In genomic region chr11:67357831-67358555, GRCh38 we compare ENCODE assay signal across 11 cellular contexts. TPM values are rescaled to one million over a fixed set of nuclear protein-coding genes. Genes with fewer than 3 reads are reported as not detected.
DNase-seq lines count a peak whose midpoint lies in the region; ATAC-seq and TF ChIP-seq lines count a peak whose summit lies in the region.
"Had no signal": no experiment of that assay in that cellular context is flagged by ENCODE, and none has a peak within 500 bp of the region (broad histone marks: within the 10 kb centered on the region; RNA-seq: fewer than 3 reads in every experiment).

No MANE protein-coding gene starts in this region.

- H2AFZ ChIP-seq in PC-9 = no peak overlapping the region

- H3K79me2 ChIP-seq in PC-9 (ENCODE audit: low read depth) = peaks cover 14% of the 10 kb centered on the region

- CTCF ChIA-PET in Calu3 (lab: Charles Lee) (interaction anchor here (0.6 to 3.6 kb wide), 5 partner anchors 13 to 91 kb away, joined by 3 to 36 read pairs (median 12); partner anchors contain the start of gene CLCF1), PC-9 (lab: Charles Lee) (interaction anchor here (0.6 to 3.6 kb wide), 5 partner anchors 8 to 788 kb away, joined by 3 to 174 read pairs (median 6); partner anchors contain the start of gene RAD9A)

- TF ChIP-seq POLR2A in sigmoid colon (IDR thresholded peaks at IDR 0.05) = no peak
- no peak for TF ChIP-seq POLR2A in adrenal gland (IDR thresholded peaks at IDR 0.05)

- H3K9me3 ChIP-seq in PC-9 (ENCODE audit: insufficient read depth, low read depth) (no peaks in the 10 kb centered on the region), sigmoid colon (no peaks in the 10 kb centered on the region), adrenal gland (replicated peaks in 1 of 3) (no peaks in the 10 kb centered on the region)
- H3K9me3 ChIP-seq: SJSA1 had no signal

- peak overlapping the region; percentile 97 for H3K4me2 ChIP-seq in PC-9

- peak overlapping the region; percentile 90 for H3K27ac ChIP-seq in PC-9
- H3K27ac ChIP-seq in sigmoid colon = peak overlapping the region; percentile 95 to 100 (median 98)
- peak overlapping the region in 1 of 5 donors; percentile 99 for H3K27ac ChIP-seq in adrenal gland
- H3K27ac ChIP-seq: SJSA1 had no signal

- 0 out of 2 replicates have a peak, but pooled peaks cover 3% of the 10 kb centered on the region for H4K20me1 ChIP-seq in PC-9 (ENCODE audit: insufficient read depth)

- TF ChIP-seq EP300 in sigmoid colon (IDR thresholded peaks at IDR 0.05) = no peak

- no peaks in the 10 kb centered on the region for H3K9me2 ChIP-seq in PC-9 (ENCODE audit: insufficient read depth)

- H3K27ac Mint-ChIP-seq in Calu3 (ENCODE audit: unreplicated experiment) = peak overlapping the region; percentile 89
- no peak overlapping the region for H3K27ac Mint-ChIP-seq in activated T-cell treated with anti-CD3 and anti-CD28 coated beads, Interleukin-2, amount 50 U/mL, for 24 hours
- H3K27ac Mint-ChIP-seq: activated CD4-positive, alpha-beta T cell treated with anti-CD3 and anti-CD28 coated beads, Interleukin-2, amount 10 ng/mL, durations not matched to agents 24 days and 14 days had no signal

- H3K9me3 Mint-ChIP-seq in Calu3 (ENCODE audit: low read depth, unreplicated experiment) = no peaks in the 10 kb centered on the region
- H3K9me3 Mint-ChIP-seq in activated T-cell treated with anti-CD3 and anti-CD28 coated beads, Interleukin-2, amount 50 U/mL, for 24 hours = no peaks in the 10 kb centered on the region
- H3K9me3 Mint-ChIP-seq: activated CD4-positive, alpha-beta T cell treated with anti-CD3 and anti-CD28 coated beads, Interleukin-2, amount 10 ng/mL, durations not matched to agents 24 days and 14 days had no signal

- H3K27me3 Mint-ChIP-seq in Calu3 (ENCODE audit: unreplicated experiment) = no peaks in the 10 kb centered on the region
- H3K27me3 Mint-ChIP-seq in activated T-cell treated with anti-CD3 and anti-CD28 coated beads, Interleukin-2, amount 50 U/mL, for 24 hours = no peaks in the 10 kb centered on the region

- no peaks in the 10 kb centered on the region for H3K36me3 ChIP-seq in PC-9 (ENCODE audit: low read depth)
- H3K36me3 ChIP-seq in sigmoid colon = no peaks in the 10 kb centered on the region
- no peaks in the 10 kb centered on the region for H3K36me3 ChIP-seq in adrenal gland (replicated peaks in 1 of 2)
- H3K36me3 ChIP-seq: SJSA1 had no signal

- H3K27me3 ChIP-seq in PC-9 (ENCODE audit: insufficient read depth, low read depth) (no peaks in the 10 kb centered on the region), sigmoid colon (no peaks in the 10 kb centered on the region), adrenal gland (no peaks in the 10 kb centered on the region)
- H3K27me3 ChIP-seq: SJSA1 had no signal

- peaks cover 33% of the 10 kb centered on the region for H3K36me3 Mint-ChIP-seq in Calu3 (ENCODE audit: insufficient read depth, unreplicated experiment)
- H3K36me3 Mint-ChIP-seq in activated T-cell treated with anti-CD3 and anti-CD28 coated beads, Interleukin-2, amount 50 U/mL, for 24 hours (ENCODE audit: low read depth) = peaks cover 4% of the 10 kb centered on the region

- TF ChIP-seq CTCF in Calu3 (IDR thresholded peaks at IDR 0.05; ENCODE audit: unreplicated experiment) (no peak), PC-9 (conservative IDR thresholded peaks at IDR 0.05) (no peak), epithelial cell of proximal tubule (conservative IDR thresholded peaks at IDR 0.05; ENCODE audit: low read depth, low read length) (no peak), sigmoid colon (IDR thresholded peaks at IDR 0.05) (no peak), adrenal gland (IDR thresholded peaks at IDR 0.05) (no peak)

- no peak overlapping the region for H3K4me3 Mint-ChIP-seq in Calu3 (ENCODE audit: low read depth, unreplicated experiment)
- H3K4me3 Mint-ChIP-seq in activated T-cell treated with anti-CD3 and anti-CD28 coated beads, Interleukin-2, amount 50 U/mL, for 24 hours = no peak overlapping the region
- H3K4me3 Mint-ChIP-seq: activated CD4-positive, alpha-beta T cell treated with anti-CD3 and anti-CD28 coated beads, Interleukin-2, amount 10 ng/mL, durations not matched to agents 24 days and 14 days had no signal

- H3K4me3 ChIP-seq in PC-9 (peak overlapping the region; percentile 38; the same call in 1 of the 2 replicates), epithelial cell of proximal tubule (ENCODE audit: low read depth, low read length) (no peak overlapping the region), sigmoid colon (no peak overlapping the region), adrenal gland (no peak overlapping the region)
- H3K4me3 ChIP-seq: SJSA1 had no signal

- H3K4me1 ChIP-seq in PC-9 (replicated peaks; ENCODE audit: insufficient read depth) = peaks cover 57% of the 10 kb centered on the region
- H3K4me1 ChIP-seq in sigmoid colon = peaks cover 0 to 53% (median 50%) of the 10 kb centered on the region in 4 donors
- peaks cover 21 to 40% of the 10 kb centered on the region in 2 donors for H3K4me1 ChIP-seq in adrenal gland (replicated peaks in 1 of 2)

- peaks cover 83% of the 10 kb centered on the region for H3F3A ChIP-seq in PC-9 (ENCODE audit: insufficient read depth, low read depth)

- peaks cover 65% of the 10 kb centered on the region for H3K4me1 Mint-ChIP-seq in Calu3 (ENCODE audit: low read depth, unreplicated experiment)
- H3K4me1 Mint-ChIP-seq in activated T-cell treated with anti-CD3 and anti-CD28 coated beads, Interleukin-2, amount 50 U/mL, for 24 hours (ENCODE audit: low read depth) = peaks cover 26% of the 10 kb centered on the region

- WGBS in sigmoid colon, 2 donors = 85 to 88% methylated on average over 10 of the region's 10 CpGs
- WGBS in adrenal gland, 4 donors = 79 to 84% (median 82%) methylated on average over 10 of the region's 10 CpGs

- intact Hi-C loops in Calu3 (cut with micrococcal nuclease; ENCODE audit: unreplicated experiment) = loop anchor here (10.0 kb wide), 1 partner anchor 147 kb away; the partner anchor contains the start of genes CDK2AP2 and PITPNM1
- intact Hi-C loops in PC-9 (cut with micrococcal nuclease; ENCODE audit: unreplicated experiment) = loop anchor here (1.0 to 2.0 kb wide), 2 partner anchors 24 to 149 kb away; no protein-coding TSS in a partner anchor
- intact Hi-C loops in sigmoid colon (cut with DNase I) = loop anchor here (1.0 kb wide), 1 partner anchor 24 kb away; no protein-coding TSS in a partner anchor
- intact Hi-C loops in adrenal gland (cut with DNase I) = no loop called here

- BruUV-seq in Calu3 (replicated peaks; lab: Mats Ljungman, UMichigan) (no TSS peak), PC-9 (replicated peaks; lab: Mats Ljungman, UMichigan) (no TSS peak)

- DNase-seq in Calu3 = no peak
- peak; percentile 59 to 90 for DNase-seq in PC-9
- peak; percentile 58 for DNase-seq in epithelial cell of proximal tubule (ENCODE audit: low read depth)
- no peak for DNase-seq in sigmoid colon
- DNase-seq in NCI-H1092 (lab: John Stamatoyannopoulos, UW) = no peak
- DNase-seq in adrenal gland = no peak
- no peak for DNase-seq in activated T-cell treated with anti-CD3 and anti-CD28 coated beads, Interleukin-2, amount 50 U/mL, for 24 hours
- DNase-seq: activated CD4-positive, alpha-beta T cell treated with anti-CD3 and anti-CD28 coated beads, Interleukin-2, amount 10 ng/mL, durations not matched to agents 24 days and 14 days; effector CD4-positive, alpha-beta T cell had no signal

- POLR2A ChIA-PET in PC-9 (lab: Charles Lee; ENCODE audit: unreplicated experiment) = interaction anchor here (0.5 to 1.1 kb wide), 8 partner anchors 16 to 1653 kb away, joined by 3 to 19 read pairs (median 5); no protein-coding TSS in a partner anchor

- ATAC-seq in HG03354 (IDR thresholded peaks at IDR 0.05; ENCODE audit: poor library complexity, severe bottlenecking, unreplicated experiment) = no peak

RNA-seq across cellular contexts. Expression of gene POLD4, which starts 4.6 kb away (rescaled TPM):
- total RNA-seq in Calu3 (2022) = 95.1 and 119 TPM in 2 replicates
- 67.1 and 83.7 TPM in 2 replicates for total RNA-seq in PC-9 (2021)
- total RNA-seq in epithelial cell of proximal tubule = 68.1 and 174 TPM in 2 replicates
- 10 to 100 TPM; 48.5 to 78.9 (median 67.0) TPM for total RNA-seq in sigmoid colon
- polyA plus RNA-seq in sigmoid colon = 100 to 1,000 TPM; 381 to 748 (median 498) TPM
- 100 to 1,000 TPM in 4 of 8 donors, 10 to 100 TPM in 4; 60.5 to 166 (median 95.6) TPM for total RNA-seq in adrenal gland
- polyA plus RNA-seq in adrenal gland = 100 to 1,000 TPM in 2 of 3 donors, 10 to 100 TPM in 1; 13.0 to 130 (median 110) TPM

RNA-seq across cellular contexts. Expression of gene CLCF1, which starts 15.4 kb away (rescaled TPM):
- 7.1 and 7.5 TPM in 2 replicates for total RNA-seq in Calu3 (2022)
- 15.9 and 17.0 TPM in 2 replicates for total RNA-seq in PC-9 (2021)
- 23.8 and 44.6 TPM in 2 replicates for total RNA-seq in epithelial cell of proximal tubule
- total RNA-seq in sigmoid colon = 10 to 100 TPM in 1 of 4 donors, 1 to 10 TPM in 3; 2.9 to 49.8 (median 6.6) TPM
- 1 to 10 TPM in 2 of 3 donors, under 1 TPM in 1; 0.92 to 6.5 (median 2.4) TPM for polyA plus RNA-seq in sigmoid colon
- 10 to 100 TPM in 1 of 8 donors, 1 to 10 TPM in 5, under 1 TPM in 2; 0.69 to 11.7 (median 3.1) TPM for total RNA-seq in adrenal gland
- 10 to 100 TPM in 1 of 3 donors, 1 to 10 TPM in 2; 2.8 to 16.1 (median 5.6) TPM for polyA plus RNA-seq in adrenal gland

RNA-seq across cellular contexts. Expression of gene RAD9A, which starts 33.8 kb away (rescaled TPM):
- 26.9 and 38.6 TPM in 2 replicates for total RNA-seq in Calu3 (2022)
- 62.8 and 79.8 TPM in 2 replicates for total RNA-seq in PC-9 (2021)
- 13.9 and 20.9 TPM in 2 replicates for total RNA-seq in epithelial cell of proximal tubule
- total RNA-seq in sigmoid colon = 10 to 100 TPM; 11.4 to 18.1 (median 16.5) TPM
- 10 to 100 TPM in 1 of 3 donors, 1 to 10 TPM in 2; 6.5 to 33.9 (median 6.6) TPM for polyA plus RNA-seq in sigmoid colon
- 10 to 100 TPM in 7 of 8 donors, 1 to 10 TPM in 1; 9.1 to 29.0 (median 15.0) TPM for total RNA-seq in adrenal gland
- polyA plus RNA-seq in adrenal gland = 10 to 100 TPM in 2 of 3 donors, 1 to 10 TPM in 1; 5.4 to 57.7 (median 36.2) TPM

RNA-seq across cellular contexts. Expression of gene PPP1CA, which starts 43.7 kb away (rescaled TPM):
- total RNA-seq in Calu3 (2022) (179 and 180 TPM in 2 replicates), PC-9 (2021) (306 and 351 TPM in 2 replicates), epithelial cell of proximal tubule (359 and 365 TPM in 2 replicates), sigmoid colon (10 to 100 TPM; 59.5 to 87.0 (median 80.0) TPM), adrenal gland (100 to 1,000 TPM; 126 to 289 (median 161) TPM)
- polyA plus RNA-seq in sigmoid colon (100 to 1,000 TPM; 228 to 357 (median 235) TPM), adrenal gland (100 to 1,000 TPM; 105 to 140 (median 116) TPM)

RNA-seq across cellular contexts. Expression of gene TBC1D10C, which starts 45.9 kb away (rescaled TPM):
- total RNA-seq in Calu3 (2022) (not detected in 2 replicates), PC-9 (2021) (0.58 TPM in 1 of 2 replicates, not detected in the other), epithelial cell of proximal tubule (0.14 and 0.17 TPM in 2 replicates), sigmoid colon (1 to 10 TPM in 2 of 4 donors, under 1 TPM in 1, not detected in 1; 0.71 to 2.5 (median 1.2) TPM), adrenal gland (1 to 10 TPM in 6 of 8 donors, under 1 TPM in 1, not detected in 1; 0.49 to 9.1 (median 3.7) TPM)
- polyA plus RNA-seq in sigmoid colon (10 to 100 TPM in 1 of 3 donors, 1 to 10 TPM in 2; 1.6 to 48.2 (median 1.8) TPM), adrenal gland (10 to 100 TPM in 1 of 3 donors, 1 to 10 TPM in 1, under 1 TPM in 1; 0.35 to 16.5 (median 4.6) TPM)
- total RNA-seq: SJSA1 had no signal

Comparison
In these comparisons a context has a peak if more than half of its experiments do, and no peak if none do; other contexts are left out.
1. DNase-seq: peak in PC-9 (2 of 2) and epithelial cell of proximal tubule (single experiment); none in Calu3 (single experiment), sigmoid colon (single experiment), NCI-H1092 (single experiment), adrenal gland (0 of 7) and activated T-cell treated with anti-CD3 and anti-CD28 coated beads, Interleukin-2, amount 50 U/mL, for 24 hours (single experiment).
2. intact Hi-C loops: an anchor here in Calu3 (10.0 kb wide), PC-9 (1.0 to 2.0 kb wide) and sigmoid colon (1.0 kb wide); none called in adrenal gland.